In the genomic region with DNA sequence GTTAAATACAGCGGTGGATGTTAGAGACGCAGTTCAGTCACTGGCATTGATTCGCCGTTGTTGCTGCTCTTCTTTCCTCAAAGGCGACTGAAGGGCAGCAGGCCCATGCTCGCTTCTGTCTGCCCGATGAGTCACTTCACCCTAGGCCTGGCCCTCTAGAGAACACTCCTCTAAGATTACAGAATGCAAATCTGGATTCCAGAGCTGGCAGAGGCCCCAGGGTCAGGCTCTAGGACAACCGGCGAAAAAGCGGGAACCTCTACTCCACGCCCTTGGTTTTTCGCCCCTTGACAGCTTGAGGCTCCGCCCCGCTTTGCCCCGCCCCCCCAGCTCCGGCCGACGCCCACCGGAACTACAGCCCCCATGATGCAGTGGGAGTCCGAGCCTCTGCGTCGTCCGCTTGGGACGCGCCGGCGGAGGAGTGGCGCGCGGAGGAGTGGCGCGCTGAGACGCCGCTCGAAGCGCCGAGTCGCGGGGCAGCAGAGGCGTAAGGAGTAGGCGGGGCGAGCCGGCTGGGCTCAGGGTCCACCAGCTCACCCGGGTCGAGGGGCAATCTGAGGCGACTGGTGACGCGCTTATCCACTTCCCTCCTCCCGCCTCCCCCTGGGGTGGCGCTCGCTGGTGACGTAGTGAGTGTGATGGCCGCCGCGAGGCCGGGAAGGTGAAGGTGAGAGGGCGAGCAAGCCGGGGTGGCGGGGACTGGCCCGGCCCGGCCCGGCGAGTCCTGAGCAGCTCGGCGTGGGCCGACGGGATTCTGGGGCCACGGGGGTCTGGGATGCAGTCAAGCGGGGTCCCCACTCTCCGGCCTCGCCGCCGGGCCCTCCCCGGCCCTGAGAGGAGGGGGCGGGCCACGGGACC, we compare ENCODE assay signal across 1 cellular context.
TF ChIP-seq lines count a peak whose summit lies in the region.

A gene (plus strand): TSS at position 627 of the 858 bp plus-strand sequence. CDS start 8,725 bp downstream, outside the sequence.

TF ChIP-seq in K562, 482 proteins besides CTCF, POLR2A, EP300 and RAD21 (continued from another document):
- TF ChIP-seq, protein P1, sequence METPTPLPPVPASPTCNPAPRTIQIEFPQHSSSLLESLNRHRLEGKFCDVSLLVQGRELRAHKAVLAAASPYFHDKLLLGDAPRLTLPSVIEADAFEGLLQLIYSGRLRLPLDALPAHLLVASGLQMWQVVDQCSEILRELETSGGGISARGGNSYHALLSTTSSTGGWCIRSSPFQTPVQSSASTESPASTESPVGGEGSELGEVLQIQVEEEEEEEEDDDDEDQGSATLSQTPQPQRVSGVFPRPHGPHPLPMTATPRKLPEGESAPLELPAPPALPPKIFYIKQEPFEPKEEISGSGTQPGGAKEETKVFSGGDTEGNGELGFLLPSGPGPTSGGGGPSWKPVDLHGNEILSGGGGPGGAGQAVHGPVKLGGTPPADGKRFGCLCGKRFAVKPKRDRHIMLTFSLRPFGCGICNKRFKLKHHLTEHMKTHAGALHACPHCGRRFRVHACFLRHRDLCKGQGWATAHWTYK (CRISPR knock-in tag; IDR thresholded peaks at IDR 0.05): no peak; the same call in 1 of the 2 replicates
- peak; percentile 37; the same call in 1 of the 2 replicates for TF ChIP-seq SREBF1 (IDR thresholded peaks at IDR 0.05; ENCODE audit: borderline replicate concordance, low read depth, low read length)
- peak; percentile 98 for TF ChIP-seq POLR2G (IDR thresholded peaks at IDR 0.05; ENCODE audit: low read depth, low read length)
- peak; percentile 94 for TF ChIP-seq TAF9B (IDR thresholded peaks at IDR 0.05; ENCODE audit: partially characterized antibody)
- TF ChIP-seq, protein P2, sequence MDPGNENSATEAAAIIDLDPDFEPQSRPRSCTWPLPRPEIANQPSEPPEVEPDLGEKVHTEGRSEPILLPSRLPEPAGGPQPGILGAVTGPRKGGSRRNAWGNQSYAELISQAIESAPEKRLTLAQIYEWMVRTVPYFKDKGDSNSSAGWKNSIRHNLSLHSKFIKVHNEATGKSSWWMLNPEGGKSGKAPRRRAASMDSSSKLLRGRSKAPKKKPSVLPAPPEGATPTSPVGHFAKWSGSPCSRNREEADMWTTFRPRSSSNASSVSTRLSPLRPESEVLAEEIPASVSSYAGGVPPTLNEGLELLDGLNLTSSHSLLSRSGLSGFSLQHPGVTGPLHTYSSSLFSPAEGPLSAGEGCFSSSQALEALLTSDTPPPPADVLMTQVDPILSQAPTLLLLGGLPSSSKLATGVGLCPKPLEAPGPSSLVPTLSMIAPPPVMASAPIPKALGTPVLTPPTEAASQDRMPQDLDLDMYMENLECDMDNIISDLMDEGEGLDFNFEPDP (CRISPR knock-in tag; IDR thresholded peaks at IDR 0.05): no peak
- TF ChIP-seq FOSL1 (tag; conservative IDR thresholded peaks at IDR 0.05): peak; percentile 94
- no peak for TF ChIP-seq SMARCA5 (IDR thresholded peaks at IDR 0.05)
- no peak for TF ChIP-seq MAFG (tag; conservative IDR thresholded peaks at IDR 0.05)
- no peak for TF ChIP-seq RBM39 (optimal IDR thresholded peaks at IDR 0.05; ENCODE audit: low read depth, low read length)
- TF ChIP-seq NCOR1 (IDR thresholded peaks at IDR 0.05): peak; percentile 15; the same call in 1 of the 2 replicates
- TF ChIP-seq ZNF12 (CRISPR knock-in tag; IDR thresholded peaks at IDR 0.05): peak; percentile 56; the same call in 1 of the 2 replicates
- TF ChIP-seq U2AF1 (optimal IDR thresholded peaks at IDR 0.05; ENCODE audit: low read depth, low read length): peak; percentile 92
- peak; percentile 79 to 95; a peak in 3 of 4 replicates for TF ChIP-seq SIN3A (IDR thresholded peaks at IDR 0.05; ENCODE audit: borderline replicate concordance in 2 of 2, control insufficient read depth in 1 of 2, low read depth in 2 of 2, low read length in 2 of 2)
- TF ChIP-seq DDX20 (tag; IDR thresholded peaks at IDR 0.05; ENCODE audit: low read depth): no peak
- TF ChIP-seq, protein P3, sequence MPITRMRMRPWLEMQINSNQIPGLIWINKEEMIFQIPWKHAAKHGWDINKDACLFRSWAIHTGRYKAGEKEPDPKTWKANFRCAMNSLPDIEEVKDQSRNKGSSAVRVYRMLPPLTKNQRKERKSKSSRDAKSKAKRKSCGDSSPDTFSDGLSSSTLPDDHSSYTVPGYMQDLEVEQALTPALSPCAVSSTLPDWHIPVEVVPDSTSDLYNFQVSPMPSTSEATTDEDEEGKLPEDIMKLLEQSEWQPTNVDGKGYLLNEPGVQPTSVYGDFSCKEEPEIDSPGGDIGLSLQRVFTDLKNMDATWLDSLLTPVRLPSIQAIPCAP (CRISPR knock-in tag; IDR thresholded peaks at IDR 0.05; ENCODE audit: borderline replicate concordance): peak; percentile 62; the same call in 1 of the 2 replicates
- TF ChIP-seq ADNP (tag; IDR thresholded peaks at IDR 0.05): no peak
- TF ChIP-seq NFXL1 (CRISPR knock-in tag; IDR thresholded peaks at IDR 0.05): no peak
- peak; percentile 13; the same call in 1 of the 2 replicates for TF ChIP-seq BHLHE40 (IDR thresholded peaks at IDR 0.05; ENCODE audit: low read length)
- TF ChIP-seq, protein P4, sequence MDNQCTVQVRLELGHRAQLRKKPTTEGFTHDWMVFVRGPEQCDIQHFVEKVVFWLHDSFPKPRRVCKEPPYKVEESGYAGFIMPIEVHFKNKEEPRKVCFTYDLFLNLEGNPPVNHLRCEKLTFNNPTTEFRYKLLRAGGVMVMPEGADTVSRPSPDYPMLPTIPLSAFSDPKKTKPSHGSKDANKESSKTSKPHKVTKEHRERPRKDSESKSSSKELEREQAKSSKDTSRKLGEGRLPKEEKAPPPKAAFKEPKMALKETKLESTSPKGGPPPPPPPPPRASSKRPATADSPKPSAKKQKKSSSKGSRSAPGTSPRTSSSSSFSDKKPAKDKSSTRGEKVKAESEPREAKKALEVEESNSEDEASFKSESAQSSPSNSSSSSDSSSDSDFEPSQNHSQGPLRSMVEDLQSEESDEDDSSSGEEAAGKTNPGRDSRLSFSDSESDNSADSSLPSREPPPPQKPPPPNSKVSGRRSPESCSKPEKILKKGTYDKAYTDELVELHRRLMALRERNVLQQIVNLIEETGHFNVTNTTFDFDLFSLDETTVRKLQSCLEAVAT (IDR thresholded peaks at IDR 0.05): peak in 1 of 2 experiments; percentile 86; a peak in 1 of 4 replicates
- TF ChIP-seq, protein P5, sequence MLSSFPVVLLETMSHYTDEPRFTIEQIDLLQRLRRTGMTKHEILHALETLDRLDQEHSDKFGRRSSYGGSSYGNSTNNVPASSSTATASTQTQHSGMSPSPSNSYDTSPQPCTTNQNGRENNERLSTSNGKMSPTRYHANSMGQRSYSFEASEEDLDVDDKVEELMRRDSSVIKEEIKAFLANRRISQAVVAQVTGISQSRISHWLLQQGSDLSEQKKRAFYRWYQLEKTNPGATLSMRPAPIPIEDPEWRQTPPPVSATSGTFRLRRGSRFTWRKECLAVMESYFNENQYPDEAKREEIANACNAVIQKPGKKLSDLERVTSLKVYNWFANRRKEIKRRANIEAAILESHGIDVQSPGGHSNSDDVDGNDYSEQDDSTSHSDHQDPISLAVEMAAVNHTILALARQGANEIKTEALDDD (IDR thresholded peaks at IDR 0.05): peak; percentile 9; the same call in 1 of the 2 replicates
- peak; percentile 95 for TF ChIP-seq KHSRP (IDR thresholded peaks at IDR 0.05)
- TF ChIP-seq EHMT2 (IDR thresholded peaks at IDR 0.05): 0 out of 2 replicates have a peak, but pooled peaks have one; percentile 9
- TF ChIP-seq FIP1L1 (IDR thresholded peaks at IDR 0.05; ENCODE audit: low read depth, low read length, poor library complexity, severe bottlenecking): peak; percentile 95
- TF ChIP-seq SMARCE1 (IDR thresholded peaks at IDR 0.05): peak; percentile 68
- 0 out of 2 replicates have a peak, but pooled peaks have one; percentile 18 for TF ChIP-seq ZNF764 (CRISPR knock-in tag; IDR thresholded peaks at IDR 0.05; ENCODE audit: low read depth)
- TF ChIP-seq NBN (IDR thresholded peaks at IDR 0.05; ENCODE audit: low read depth): peak; percentile 86
- no peak; the same call in 1 of the 2 replicates for TF ChIP-seq ZNF274 (IDR thresholded peaks at IDR 0.05; ENCODE audit: borderline replicate concordance, low read depth, low read length)
- TF ChIP-seq, protein P6, sequence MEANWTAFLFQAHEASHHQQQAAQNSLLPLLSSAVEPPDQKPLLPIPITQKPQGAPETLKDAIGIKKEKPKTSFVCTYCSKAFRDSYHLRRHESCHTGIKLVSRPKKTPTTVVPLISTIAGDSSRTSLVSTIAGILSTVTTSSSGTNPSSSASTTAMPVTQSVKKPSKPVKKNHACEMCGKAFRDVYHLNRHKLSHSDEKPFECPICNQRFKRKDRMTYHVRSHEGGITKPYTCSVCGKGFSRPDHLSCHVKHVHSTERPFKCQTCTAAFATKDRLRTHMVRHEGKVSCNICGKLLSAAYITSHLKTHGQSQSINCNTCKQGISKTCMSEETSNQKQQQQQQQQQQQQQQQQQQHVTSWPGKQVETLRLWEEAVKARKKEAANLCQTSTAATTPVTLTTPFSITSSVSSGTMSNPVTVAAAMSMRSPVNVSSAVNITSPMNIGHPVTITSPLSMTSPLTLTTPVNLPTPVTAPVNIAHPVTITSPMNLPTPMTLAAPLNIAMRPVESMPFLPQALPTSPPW (CRISPR knock-in tag; IDR thresholded peaks at IDR 0.05): peak; percentile 100
- TF ChIP-seq, protein P7, sequence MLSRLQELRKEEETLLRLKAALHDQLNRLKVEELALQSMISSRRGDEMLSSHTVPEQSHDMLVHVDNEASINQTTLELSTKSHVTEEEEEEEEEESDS (CRISPR knock-in tag; IDR thresholded peaks at IDR 0.05): no peak
- no peak for TF ChIP-seq ZNF780A (CRISPR knock-in tag; IDR thresholded peaks at IDR 0.05)
- TF ChIP-seq TEAD1 (CRISPR knock-in tag; IDR thresholded peaks at IDR 0.05): 0 out of 4 replicates have a peak, but pooled peaks of 1 of the 2 experiments have one; percentile 2
- TF ChIP-seq, protein P8, sequence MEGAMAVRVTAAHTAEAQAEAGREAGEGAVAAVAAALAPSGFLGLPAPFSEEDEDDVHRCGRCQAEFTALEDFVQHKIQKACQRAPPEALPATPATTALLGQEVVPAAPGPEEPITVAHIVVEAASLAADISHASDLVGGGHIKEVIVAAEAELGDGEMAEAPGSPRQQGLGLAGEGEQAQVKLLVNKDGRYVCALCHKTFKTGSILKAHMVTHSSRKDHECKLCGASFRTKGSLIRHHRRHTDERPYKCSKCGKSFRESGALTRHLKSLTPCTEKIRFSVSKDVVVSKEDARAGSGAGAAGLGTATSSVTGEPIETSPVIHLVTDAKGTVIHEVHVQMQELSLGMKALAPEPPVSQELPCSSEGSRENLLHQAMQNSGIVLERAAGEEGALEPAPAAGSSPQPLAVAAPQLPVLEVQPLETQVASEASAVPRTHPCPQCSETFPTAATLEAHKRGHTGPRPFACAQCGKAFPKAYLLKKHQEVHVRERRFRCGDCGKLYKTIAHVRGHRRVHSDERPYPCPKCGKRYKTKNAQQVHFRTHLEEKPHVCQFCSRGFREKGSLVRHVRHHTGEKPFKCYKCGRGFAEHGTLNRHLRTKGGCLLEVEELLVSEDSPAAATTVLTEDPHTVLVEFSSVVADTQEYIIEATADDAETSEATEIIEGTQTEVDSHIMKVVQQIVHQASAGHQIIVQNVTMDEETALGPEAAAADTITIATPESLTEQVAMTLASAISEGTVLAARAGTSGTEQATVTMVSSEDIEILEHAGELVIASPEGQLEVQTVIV (CRISPR knock-in tag; IDR thresholded peaks at IDR 0.05; ENCODE audit: borderline replicate concordance): peak; percentile 92
- TF ChIP-seq YY1 (IDR thresholded peaks at IDR 0.05; ENCODE audit: borderline replicate concordance in 1 of 3, control insufficient read depth in 1 of 3, extremely low read depth in 1 of 3, insufficient read depth in 3 of 3, insufficient read length in 1 of 3, insufficient replicate concordance in 2 of 3, low read depth in 1 of 3, low read length in 2 of 3): peak; percentile 93 to 99 (median 96)
- TF ChIP-seq NR2F6 (CRISPR knock-in tag; IDR thresholded peaks at IDR 0.05): no peak
- TF ChIP-seq LCOR (CRISPR knock-in tag; IDR thresholded peaks at IDR 0.05): peak; percentile 72
- TF ChIP-seq RCOR1 (IDR thresholded peaks at IDR 0.05; ENCODE audit: borderline replicate concordance in 1 of 2, low read depth in 2 of 2, low read length in 2 of 2): peak; percentile 7 to 12; a peak in 1 of 4 replicates
- peak; percentile 72 for TF ChIP-seq GABPA (tag; conservative IDR thresholded peaks at IDR 0.05; ENCODE audit: low read depth)
